ENCODE assay signal across 8 cellular contexts in genomic region chr7:93055543-93056107, GRCh38.
DNase-seq lines count a peak whose midpoint lies in the region; ATAC-seq, FAIRE-seq and TF ChIP-seq lines count a peak whose summit lies in the region.

No MANE protein-coding gene starts in this region.

- H3K36me3 Mint-ChIP-seq in activated naive CD4-positive, alpha-beta T cell treated with anti-CD3 and anti-CD28 coated beads, Interleukin-2, amount 50 U/mL, for 72 hours = no peaks in the 10 kb centered on the region
- no peaks in the 10 kb centered on the region for H3K36me3 Mint-ChIP-seq in type B pancreatic cell

- peak; percentile 39 to 50 for ATAC-seq in activated naive CD4-positive, alpha-beta T cell treated with anti-CD3 and anti-CD28 coated beads, Interleukin-2, amount 50 U/mL, for 72 hours
- ATAC-seq in HG02973 (IDR thresholded peaks at IDR 0.05; ENCODE audit: unreplicated experiment) = peak; percentile 54

- no peaks in the 10 kb centered on the region for H3K9me3 Mint-ChIP-seq in activated naive CD4-positive, alpha-beta T cell treated with anti-CD3 and anti-CD28 coated beads, Interleukin-2, amount 50 U/mL, for 72 hours
- no peaks in the 10 kb centered on the region for H3K9me3 Mint-ChIP-seq in type B pancreatic cell

- H3K4me3 Mint-ChIP-seq in type B pancreatic cell = no peak overlapping the region

- no peak for DNase-seq in activated naive CD4-positive, alpha-beta T cell treated with anti-CD3 and anti-CD28 coated beads, Interleukin-2, amount 50 U/mL, for 72 hours (ENCODE audit: low spot score in 2 of 2)
- no peak for DNase-seq in activated naive CD4-positive, alpha-beta T cell (lab: John Stamatoyannopoulos, UW)
- DNase-seq in NCI-H345 treated with DMSO at 0.1 percent for 48 hours (lab: John Stamatoyannopoulos, UW; ENCODE audit: unreplicated experiment) (peak; percentile 47), astrocyte of the hippocampus (ENCODE audit: low read depth, low spot score) (peak; percentile 62), type B pancreatic cell (ENCODE audit: extremely low spot score, unreplicated experiment) (no peak), posterior vena cava (ENCODE audit: low spot score) (no peak)

- TF ChIP-seq CTCF in type B pancreatic cell (conservative IDR thresholded peaks at IDR 0.05) = peak; percentile 94

- no peak overlapping the region for H3K27ac Mint-ChIP-seq in activated naive CD4-positive, alpha-beta T cell treated with anti-CD3 and anti-CD28 coated beads, Interleukin-2, amount 50 U/mL, for 72 hours
- H3K27ac Mint-ChIP-seq in type B pancreatic cell = no peak overlapping the region

- H3K4me1 Mint-ChIP-seq in type B pancreatic cell (ENCODE audit: unreplicated experiment) = no peaks in the 10 kb centered on the region

- peaks cover 12% of the 10 kb centered on the region for H3K27me3 Mint-ChIP-seq in type B pancreatic cell

- intact Hi-C loops in posterior vena cava (cut with DNase I) = loop anchor here (5.0 to 10.0 kb wide), 2 partner anchors 433 to 441 kb away; no protein-coding TSS in a partner anchor

- peak; percentile 99 for FAIRE-seq in islet of Langerhans (lab: Jason Lieb, UNC)

Comparison
In these comparisons a context has a peak if more than half of its experiments do, and no peak if none do; other contexts are left out.
1. DNase-seq: peak in NCI-H345 treated with DMSO at 0.1 percent for 48 hours (single experiment) and astrocyte of the hippocampus (single experiment); none in activated naive CD4-positive, alpha-beta T cell treated with anti-CD3 and anti-CD28 coated beads, Interleukin-2, amount 50 U/mL, for 72 hours (0 of 2), activated naive CD4-positive, alpha-beta T cell (0 of 4), type B pancreatic cell (single experiment) and posterior vena cava (single experiment).